ENCODE assay signal across 8 cellular contexts in genomic region chr1:90721210-90722194, GRCh38. TPM values are rescaled to one million over a fixed set of nuclear protein-coding genes. Genes with fewer than 3 reads are reported as not detected.
DNase-seq lines count a peak whose midpoint lies in the region; ATAC-seq and TF ChIP-seq lines count a peak whose summit lies in the region.

No MANE protein-coding gene starts in this region.

- CTCF ChIA-PET in PC-9 (lab: Charles Lee) = interaction anchor here (0.6 to 1.8 kb wide), 6 partner anchors 73 to 523 kb away, joined by 3 to 13 read pairs (median 4); no protein-coding TSS in a partner anchor

- intact Hi-C loops in PC-9 (cut with micrococcal nuclease; ENCODE audit: unreplicated experiment) = loop anchor here (1.0 to 10.0 kb wide), 3 partner anchors 243 to 553 kb away; no protein-coding TSS in a partner anchor

- no peak overlapping the region for H3K27ac ChIP-seq in PC-9

- H4K20me1 ChIP-seq in PC-9 (ENCODE audit: insufficient read depth) = no peaks in the 10 kb centered on the region

- no peaks in the 10 kb centered on the region for H3F3A ChIP-seq in PC-9 (ENCODE audit: insufficient read depth, low read depth)

- H3K36me3 ChIP-seq in PC-9 (ENCODE audit: low read depth) = no peaks in the 10 kb centered on the region
- H3K36me3 ChIP-seq in kidney epithelial cell (ENCODE audit: control insufficient read depth, insufficient read depth, low read length) = no peaks in the 10 kb centered on the region

- H3K27me3 ChIP-seq in PC-9 (ENCODE audit: insufficient read depth, low read depth) (no peaks in the 10 kb centered on the region), kidney epithelial cell (ENCODE audit: control insufficient read depth, insufficient read depth, low read length) (peaks cover 82% of the 10 kb centered on the region)

- peak overlapping the region; percentile 20; the same call in 1 of the 2 replicates for H3K4me3 ChIP-seq in PC-9
- H3K4me3 ChIP-seq in astrocyte of the cerebellum (ENCODE audit: low read depth, low read length) = no peak overlapping the region
- no peak overlapping the region for H3K4me3 ChIP-seq in kidney epithelial cell (ENCODE audit: low read depth, low read length)

- peak; percentile 65 for ATAC-seq in GM21360 (IDR thresholded peaks at IDR 0.05; ENCODE audit: unreplicated experiment)
- no peak for ATAC-seq in HG02588 (IDR thresholded peaks at IDR 0.05; ENCODE audit: unreplicated experiment)

- no peaks in the 10 kb centered on the region for H3K4me1 ChIP-seq in PC-9 (replicated peaks; ENCODE audit: insufficient read depth)

- H3K9me3 ChIP-seq in PC-9 (ENCODE audit: insufficient read depth, low read depth) = no peaks in the 10 kb centered on the region

- in situ Hi-C loops in astrocyte of the cerebellum (cut with HindIII; ENCODE audit: low sequenced_read_pairs) = no loop called here

- 0 out of 2 replicates have a peak overlapping the region, but pooled peaks have one; percentile 15 for H2AFZ ChIP-seq in PC-9

- no peaks in the 10 kb centered on the region for H3K9me2 ChIP-seq in PC-9 (ENCODE audit: insufficient read depth)

- DNase-seq in DMS114 treated with DMSO at 0.1 percent for 48 hours (lab: John Stamatoyannopoulos, UW; ENCODE audit: unreplicated experiment) = peak; percentile 70
- peak; percentile 64 for DNase-seq in LHCN-M2 (ENCODE audit: low read depth)
- DNase-seq in PC-9 = peak; percentile 52 to 71
- DNase-seq in astrocyte of the cerebellum (ENCODE audit: low read depth) = peak; percentile 24
- DNase-seq in kidney epithelial cell (ENCODE audit: low read depth) = no peak
- peak; percentile 83 for DNase-seq in superior temporal gyrus (ENCODE audit: extremely low spot score)

- POLR2A ChIA-PET in PC-9 (lab: Charles Lee; ENCODE audit: unreplicated experiment) = no interaction called here

- no TSS peak for BruUV-seq in PC-9 (replicated peaks; lab: Mats Ljungman, UMichigan)

- TF ChIP-seq CTCF in PC-9 (conservative IDR thresholded peaks at IDR 0.05) (peak; percentile 99), astrocyte of the cerebellum (IDR thresholded peaks at IDR 0.05; ENCODE audit: low read depth, low read length, missing control alignments) (peak; percentile 94), kidney epithelial cell (IDR thresholded peaks at IDR 0.05; ENCODE audit: insufficient read depth, low read length, poor library complexity, severe bottlenecking) (peak; percentile 89)

- H3K79me2 ChIP-seq in PC-9 (ENCODE audit: low read depth) = no peaks in the 10 kb centered on the region

- H3K4me2 ChIP-seq in PC-9 = peak overlapping the region; percentile 55

RNA-seq across cellular contexts. Expression of gene BARHL2, which starts 4.4 kb away (rescaled TPM):
- total RNA-seq in LHCN-M2 (2014; rRNA removed) (not detected in 2 replicates), PC-9 (2021) (not detected in 2 replicates), kidney epithelial cell (not detected in 2 replicates)
- not detected for polyA plus RNA-seq in LHCN-M2 (2012)
